Comparison of ENCODE assay signal across 8 cellular contexts in the genomic region with DNA sequence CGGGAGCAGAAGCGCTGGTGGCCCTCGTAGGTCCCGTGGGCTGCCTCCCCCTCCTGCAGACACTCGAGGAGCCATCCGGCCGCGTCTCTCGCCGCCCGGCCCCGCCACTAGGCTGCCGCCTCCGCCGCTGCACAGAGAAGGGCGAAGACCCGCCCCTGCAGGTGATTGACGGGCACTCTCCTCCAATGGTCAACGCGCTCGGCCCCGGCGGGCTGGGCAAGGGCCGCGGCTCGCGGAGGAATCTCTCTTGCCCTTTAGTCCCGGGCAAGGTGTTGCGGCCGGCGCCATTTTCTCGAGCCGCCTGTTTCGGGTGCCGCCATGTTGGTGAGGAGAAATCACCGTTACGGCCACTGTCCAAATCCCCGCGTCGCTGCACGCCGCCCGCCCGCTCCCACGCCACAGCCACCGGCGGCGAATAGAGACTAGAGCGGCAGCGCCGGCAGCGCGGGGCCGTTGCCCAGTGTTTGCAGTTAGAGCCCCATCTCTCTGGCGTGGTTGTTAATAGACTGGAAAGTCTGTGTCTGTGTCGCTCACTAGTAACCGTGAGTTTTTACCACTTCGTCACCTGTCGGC. TPM values are rescaled to one million over a fixed set of nuclear protein-coding genes. Genes with fewer than 3 reads are reported as not detected.
DNase-seq lines count a peak whose midpoint lies in the region; TF ChIP-seq lines count a peak whose summit lies in the region.

A gene with protein sequence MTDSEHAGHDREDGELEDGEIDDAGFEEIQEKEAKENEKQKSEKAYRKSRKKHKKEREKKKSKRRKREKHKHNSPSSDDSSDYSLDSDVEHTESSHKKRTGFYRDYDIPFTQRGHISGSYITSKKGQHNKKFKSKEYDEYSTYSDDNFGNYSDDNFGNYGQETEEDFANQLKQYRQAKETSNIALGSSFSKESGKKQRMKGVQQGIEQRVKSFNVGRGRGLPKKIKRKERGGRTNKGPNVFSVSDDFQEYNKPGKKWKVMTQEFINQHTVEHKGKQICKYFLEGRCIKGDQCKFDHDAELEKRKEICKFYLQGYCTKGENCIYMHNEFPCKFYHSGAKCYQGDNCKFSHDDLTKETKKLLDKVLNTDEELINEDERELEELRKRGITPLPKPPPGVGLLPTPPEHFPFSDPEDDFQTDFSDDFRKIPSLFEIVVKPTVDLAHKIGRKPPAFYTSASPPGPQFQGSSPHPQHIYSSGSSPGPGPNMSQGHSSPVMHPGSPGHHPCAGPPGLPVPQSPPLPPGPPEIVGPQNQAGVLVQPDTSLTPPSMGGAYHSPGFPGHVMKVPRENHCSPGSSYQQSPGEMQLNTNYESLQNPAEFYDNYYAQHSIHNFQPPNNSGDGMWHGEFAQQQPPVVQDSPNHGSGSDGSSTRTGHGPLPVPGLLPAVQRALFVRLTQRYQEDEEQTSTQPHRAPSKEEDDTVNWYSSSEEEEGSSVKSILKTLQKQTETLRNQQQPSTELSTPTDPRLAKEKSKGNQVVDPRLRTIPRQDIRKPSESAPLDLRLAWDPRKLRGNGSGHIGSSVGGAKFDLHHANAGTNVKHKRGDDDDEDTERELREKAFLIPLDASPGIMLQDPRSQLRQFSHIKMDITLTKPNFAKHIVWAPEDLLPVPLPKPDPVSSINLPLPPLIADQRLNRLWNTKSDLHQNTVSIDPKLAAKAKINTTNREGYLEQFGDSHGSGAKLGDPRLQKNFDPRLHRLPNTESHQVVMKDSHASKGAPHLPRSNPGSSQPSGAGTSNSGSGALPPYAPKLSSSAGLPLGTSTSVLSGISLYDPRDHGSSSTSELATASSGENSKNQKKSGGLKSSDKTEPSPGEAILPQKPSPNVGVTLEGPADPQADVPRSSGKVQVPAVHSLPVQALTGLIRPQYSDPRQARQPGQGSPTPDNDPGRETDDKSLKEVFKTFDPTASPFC (plus strand): TSS at position 284 of the 573 bp plus-strand sequence. CDS start 398 bp downstream, outside the sequence.

- CTCF ChIA-PET in HEK293T (lab: Yijun Ruan, JAX) = interaction anchor here (0.9 kb wide), 1 partner anchor 157 kb away, joined by 3 read pairs; no protein-coding TSS in a partner anchor

- peak within 1 kb of the TSS; percentile 99 for H3K27ac ChIP-seq in temporal lobe (ENCODE audit: low read depth, low read length)

- POLR2A ChIA-PET in HEK293T (lab: Yijun Ruan, JAX) = interaction anchor here (1.3 kb wide), 1 partner anchor 15 kb away, joined by 3 read pairs; no protein-coding TSS in a partner anchor

- DNase-seq in GM04503 (ENCODE audit: low read depth) (peak; percentile 85), HEK293T (ENCODE audit: extremely low spot score) (peak; percentile 94), MV-4-11 (lab: John Stamatoyannopoulos, UW) (peak; percentile 93), SK-MEL-5 (ENCODE audit: low read depth, low spot score) (peak; percentile 94), germinal center (ENCODE audit: low spot score) (peak; percentile 97), occipital lobe (lab: John Stamatoyannopoulos, UW) (peak; percentile 98)
- peak; percentile 99 for DNase-seq in activated naive CD4-positive, alpha-beta T cell treated with anti-CD3 and anti-CD28 coated beads, Interleukin-2, amount 50 U/mL, for 16 hours

- in situ Hi-C loops in SK-MEL-5 (cut with HindIII; ENCODE audit: low pct_unique_long_range_greater_than_20kb, low sequenced_read_pairs) = no loop called here

TF ChIP-seq in HEK293T, 16 proteins besides CTCF, POLR2A, EP300 and RAD21:
- TF ChIP-seq BHLHE40 (IDR thresholded peaks at IDR 0.05; ENCODE audit: borderline replicate concordance) (no peak), SP1 (IDR thresholded peaks at IDR 0.05) (no peak), FOXK2 (IDR thresholded peaks at IDR 0.05) (peak; percentile 78; the same call in 1 of the 2 replicates), ARNT (IDR thresholded peaks at IDR 0.05) (0 out of 2 replicates have a peak, but pooled peaks have one; percentile 71), TARDBP (IDR thresholded peaks at IDR 0.05) (peak; percentile 76; the same call in 1 of the 2 replicates), FOXA1 (IDR thresholded peaks at IDR 0.05) (no peak), NFRKB (IDR thresholded peaks at IDR 0.05) (peak; percentile 100), L3MBTL2 (conservative IDR thresholded peaks at IDR 0.05) (peak; percentile 75), SUZ12 (IDR thresholded peaks at IDR 0.05) (no peak), CTBP1 (IDR thresholded peaks at IDR 0.05; ENCODE audit: borderline replicate concordance) (peak; percentile 75), ELF4 (IDR thresholded peaks at IDR 0.05) (peak; percentile 48), ZNF384 (IDR thresholded peaks at IDR 0.05) (no peak), HDGF (IDR thresholded peaks at IDR 0.05; ENCODE audit: borderline replicate concordance) (0 out of 2 replicates have a peak, but pooled peaks have one; percentile 36), LEF1 (IDR thresholded peaks at IDR 0.05; ENCODE audit: borderline replicate concordance) (peak; percentile 84; the same call in 1 of the 2 replicates), FOXM1 (IDR thresholded peaks at IDR 0.05; ENCODE audit: borderline replicate concordance) (peak; percentile 74)
- TF ChIP-seq, protein P1, sequence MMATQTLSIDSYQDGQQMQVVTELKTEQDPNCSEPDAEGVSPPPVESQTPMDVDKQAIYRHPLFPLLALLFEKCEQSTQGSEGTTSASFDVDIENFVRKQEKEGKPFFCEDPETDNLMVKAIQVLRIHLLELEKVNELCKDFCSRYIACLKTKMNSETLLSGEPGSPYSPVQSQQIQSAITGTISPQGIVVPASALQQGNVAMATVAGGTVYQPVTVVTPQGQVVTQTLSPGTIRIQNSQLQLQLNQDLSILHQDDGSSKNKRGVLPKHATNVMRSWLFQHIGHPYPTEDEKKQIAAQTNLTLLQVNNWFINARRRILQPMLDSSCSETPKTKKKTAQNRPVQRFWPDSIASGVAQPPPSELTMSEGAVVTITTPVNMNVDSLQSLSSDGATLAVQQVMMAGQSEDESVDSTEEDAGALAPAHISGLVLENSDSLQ (IDR thresholded peaks at IDR 0.05) = peak; percentile 100

RNA-seq across cellular contexts. Expression of the gene that starts here (rescaled TPM):
- 1.8 and 2.0 TPM in 2 replicates for total RNA-seq in SK-MEL-5 (2014; rRNA removed; shearing (Covaris generic))
- 0.95 and 1.6 TPM in 2 replicates for polyA plus RNA-seq in SK-MEL-5 (2015; cell fraction: cytosol; rRNA removed)
- polyA plus RNA-seq in SK-MEL-5 (2015; cell fraction: nucleus; rRNA removed) = 2.0 and 3.2 TPM in 2 replicates
- total RNA-seq in occipital lobe (30.4 TPM), temporal lobe (24.8 TPM)

Comparison
In these comparisons a context has a peak if more than half of its experiments do, and no peak if none do; other contexts are left out.
1. Peak in every context shown above with its lines: DNase-seq and H3K27ac ChIP-seq.